Comparison of ENCODE assay signal across 8 cellular contexts in genomic region chr4:142567199-142567598, GRCh38.
DNase-seq lines count a peak whose midpoint lies in the region; ATAC-seq and TF ChIP-seq lines count a peak whose summit lies in the region.

No MANE protein-coding gene starts in this region.

- no peaks in the 10 kb centered on the region for H3K79me2 ChIP-seq in PC-3 (ENCODE audit: low read length)

- H3K36me3 Mint-ChIP-seq in activated naive CD8-positive, alpha-beta T cell treated with anti-CD3 and anti-CD28 coated beads for 36 hours, result no peaks in the 10 kb centered on the region
- peaks cover 6% of the 10 kb centered on the region for H3K36me3 Mint-ChIP-seq in neural crest cell (ENCODE audit: low read depth)

- H3K4me1 Mint-ChIP-seq in activated naive CD8-positive, alpha-beta T cell treated with anti-CD3 and anti-CD28 coated beads for 36 hours, result peaks cover 30% of the 10 kb centered on the region
- peaks cover 35% of the 10 kb centered on the region for H3K4me1 Mint-ChIP-seq in neural crest cell

- H3K27me3 ChIP-seq in PC-3 (ENCODE audit: low read length), result no peaks in the 10 kb centered on the region

- H3K4me2 ChIP-seq in PC-3 (ENCODE audit: low read length), result no peak overlapping the region

- H3K9ac ChIP-seq in PC-3 (ENCODE audit: low read length), result no peak overlapping the region

- peaks cover 6% of the 10 kb centered on the region; the same call in 1 of the 2 replicates for H3K4me1 ChIP-seq in PC-3 (ENCODE audit: insufficient read depth, low read length)

- H3K36me3 ChIP-seq in PC-3 (ENCODE audit: low read depth, low read length), result no peaks in the 10 kb centered on the region

- H3K27me3 Mint-ChIP-seq in activated naive CD8-positive, alpha-beta T cell treated with anti-CD3 and anti-CD28 coated beads for 36 hours, result no peaks in the 10 kb centered on the region
- H3K27me3 Mint-ChIP-seq in neural crest cell (ENCODE audit: low read depth), result no peaks in the 10 kb centered on the region

- H3K27ac ChIP-seq in PC-3 (ENCODE audit: low read length), result no peak overlapping the region

- H3K4me3 ChIP-seq in PC-3 (ENCODE audit: low read length), result no peak overlapping the region

- H3K9me3 Mint-ChIP-seq in activated naive CD8-positive, alpha-beta T cell treated with anti-CD3 and anti-CD28 coated beads for 36 hours, result peaks cover 2% of the 10 kb centered on the region
- H3K9me3 Mint-ChIP-seq in neural crest cell, result peaks cover 2% of the 10 kb centered on the region

- ATAC-seq in PC-3, result peak; percentile 24; the same call in 1 of the 2 replicates
- ATAC-seq in GM21717 (IDR thresholded peaks at IDR 0.05; ENCODE audit: unreplicated experiment), result no peak

- no peak; the same call in 1 of the 2 replicates for TF ChIP-seq CTCF in PC-3 (conservative IDR thresholded peaks at IDR 0.05; ENCODE audit: low read depth, low read length)
- no peak for TF ChIP-seq CTCF in neural crest cell (conservative IDR thresholded peaks at IDR 0.05)

- POLR2A ChIA-PET in PC-3 (lab: Charles Lee; ENCODE audit: unreplicated experiment), result no interaction called here

- no peaks in the 10 kb centered on the region for H3F3A ChIP-seq in PC-3 (ENCODE audit: low read length, unreplicated experiment)

- intact Hi-C loops in PC-3 (cut with micrococcal nuclease), result no loop called here

- no TSS peak for BruUV-seq in PC-3 (replicated peaks; lab: Mats Ljungman, UMichigan)

- H3K4me3 Mint-ChIP-seq in activated naive CD8-positive, alpha-beta T cell treated with anti-CD3 and anti-CD28 coated beads for 36 hours, result peak overlapping the region; percentile 65
- H3K4me3 Mint-ChIP-seq in neural crest cell, result no peak overlapping the region

- H4K20me1 ChIP-seq in PC-3 (ENCODE audit: low read length), result no peaks in the 10 kb centered on the region

- H3K9me2 ChIP-seq in PC-3 (replicated peaks; ENCODE audit: low read length), result no peaks in the 10 kb centered on the region

- H2AFZ ChIP-seq in PC-3 (ENCODE audit: low read length), result no peak overlapping the region

- CTCF ChIA-PET in PC-3 (lab: Charles Lee), result no interaction called here

- H3K27ac Mint-ChIP-seq in activated naive CD8-positive, alpha-beta T cell treated with anti-CD3 and anti-CD28 coated beads for 36 hours, result peak overlapping the region; percentile 83
- peak overlapping the region; percentile 44 for H3K27ac Mint-ChIP-seq in neural crest cell (ENCODE audit: unreplicated experiment)

- DNase-seq in DMS153 (lab: John Stamatoyannopoulos, UW), result peak; percentile 63
- DNase-seq in PC-3, result peak; percentile 14
- peak; percentile 10 for DNase-seq in activated naive CD8-positive, alpha-beta T cell treated with anti-CD3 and anti-CD28 coated beads for 36 hours
- no peak for DNase-seq in neural crest cell (ENCODE audit: low read depth, low spot score)
- no peak for DNase-seq in anterior cingulate cortex (lab: John Stamatoyannopoulos, UW)
- DNase-seq in RKO (ENCODE audit: low spot score), result no peak
- no peak for DNase-seq in NCI-H1105 treated with DMSO at 0.1 percent for 48 hours (lab: John Stamatoyannopoulos, UW)

- H3K9me3 ChIP-seq in PC-3 (ENCODE audit: low read length), result no peaks in the 10 kb centered on the region

Comparison
In these comparisons a context has a peak if more than half of its experiments do, and no peak if none do; other contexts are left out.
1. DNase-seq: peak in DMS153 (single experiment), PC-3 (single experiment) and activated naive CD8-positive, alpha-beta T cell treated with anti-CD3 and anti-CD28 coated beads for 36 hours (single experiment); none in neural crest cell (single experiment), anterior cingulate cortex (0 of 58), RKO (single experiment) and NCI-H1105 treated with DMSO at 0.1 percent for 48 hours (single experiment).